ENCODE assay signal across 1 cellular context in genomic region chr7:48130658-48131108, GRCh38.
TF ChIP-seq lines count a peak whose summit lies in the region.

No MANE protein-coding gene starts in this region.

TF ChIP-seq in GM12878, 131 proteins besides CTCF, POLR2A, EP300 and RAD21:
- TF ChIP-seq GABPA (IDR thresholded peaks at IDR 0.05; ENCODE audit: low read depth) (0 out of 2 replicates have a peak, but pooled peaks have one; percentile 23), PAX8 (IDR thresholded peaks at IDR 0.05) (no peak), JUNB (IDR thresholded peaks at IDR 0.05) (peak; percentile 82), ATF2 (IDR thresholded peaks at IDR 0.05; ENCODE audit: low read length) (peak; percentile 60; the same call in 1 of the 2 replicates), CEBPB (IDR thresholded peaks at IDR 0.05; ENCODE audit: borderline replicate concordance in 1 of 2, low read depth in 2 of 2, low read length in 2 of 2) (0 out of 4 replicates have a peak, but pooled peaks of 1 of the 2 experiments have one; percentile 48), NFIC (IDR thresholded peaks at IDR 0.05; ENCODE audit: low read depth, low read length) (peak; percentile 69), FOXM1 (IDR thresholded peaks at IDR 0.05; ENCODE audit: low read depth, low read length) (peak; percentile 52; the same call in 1 of the 2 replicates), GATAD2B (conservative IDR thresholded peaks at IDR 0.05; ENCODE audit: low read depth) (no peak), RCOR1 (conservative IDR thresholded peaks at IDR 0.05; ENCODE audit: low read depth, low read length) (no peak), RUNX3 (IDR thresholded peaks at IDR 0.05; ENCODE audit: low read length) (peak; percentile 69), CREM (IDR thresholded peaks at IDR 0.05; ENCODE audit: low read depth) (peak; percentile 41; the same call in 1 of the 2 replicates)
